ENCODE assay signal across 25 cellular contexts in genomic region chr1:15287035-15287434, GRCh38. TPM values are rescaled to one million over a fixed set of nuclear protein-coding genes. Genes with fewer than 3 reads are reported as not detected.
"Had no signal": no experiment of that assay in that cellular context is flagged by ENCODE, and none has a peak within 500 bp of the region (broad histone marks: within the 10 kb centered on the region; RNA-seq: fewer than 3 reads in every experiment).

No MANE protein-coding gene starts in this region.

- H3K9me3 Mint-ChIP-seq: natural killer cell; stimulated activated effector memory CD8-positive, alpha-beta T cell treated with anti-CD3 and anti-CD28 coated beads, Interleukin-12 subunit alpha, Interleukin-12 subunit beta, amount 100 ng/mL, for 72 hours had no signal

- ATAC-seq: foreskin keratinocyte; gastroesophageal sphincter; heart left ventricle; left ventricle myocardium superior; natural killer cell; psoas muscle; right cardiac atrium; stimulated activated effector memory CD8-positive, alpha-beta T cell treated with anti-CD3 and anti-CD28 coated beads, Interleukin-12 subunit alpha, Interleukin-12 subunit beta, amount 100 ng/mL, for 72 hours had no signal

- H3K36me3 Mint-ChIP-seq: natural killer cell; stimulated activated effector memory CD8-positive, alpha-beta T cell treated with anti-CD3 and anti-CD28 coated beads, Interleukin-12 subunit alpha, Interleukin-12 subunit beta, amount 100 ng/mL, for 72 hours had no signal

- H3K36me3 ChIP-seq: colonic mucosa, esophagus muscularis mucosa, gastroesophageal sphincter, heart left ventricle, lower lobe of right lung, ovary, sigmoid colon, transverse colon had no signal

- H3K4me3 ChIP-seq: colonic mucosa, esophagus muscularis mucosa, gastroesophageal sphincter, heart left ventricle, hepatocyte, lower lobe of right lung, ovary, psoas muscle, sigmoid colon, testis, transverse colon had no signal

- H3K27me3 ChIP-seq: colonic mucosa, esophagus muscularis mucosa, foreskin keratinocyte, gastroesophageal sphincter, hepatocyte, ovary, sigmoid colon, testis, transverse colon had no signal

- DNase-seq: colonic mucosa; effector CD8-positive, alpha-beta T cell; foreskin keratinocyte; heart left ventricle; left colon; left ventricle myocardium superior; lower lobe of right lung; natural killer cell; occipital lobe; ovary; psoas muscle; right cardiac atrium; sigmoid colon; stimulated activated CD4-positive, alpha-beta T cell treated with anti-CD3 and anti-CD28 coated beads, Interleukin-2, amount 100 ng/mL, for 24 hours; stimulated activated CD4-positive, alpha-beta T cell treated with anti-CD3 and anti-CD28 coated beads, Interleukin-4, amount 100 ng/mL, for 24 hours; stimulated activated naive CD4-positive, alpha-beta T cell treated with Interleukin-2 at 50 U/mL for 16 hours; substantia nigra; testis; transverse colon had no signal

- H3K4me1 ChIP-seq: lower lobe of right lung, psoas muscle, testis had no signal

- H3K4me3 Mint-ChIP-seq: dendritic cell treated with granulocyte-macrophage colony-stimulating factor and Interleukin-4, amounts not matched to agents 40 ng/mL and 50 ng/mL, for 4 days; natural killer cell; stimulated activated effector memory CD8-positive, alpha-beta T cell treated with anti-CD3 and anti-CD28 coated beads, Interleukin-12 subunit alpha, Interleukin-12 subunit beta, amount 100 ng/mL, for 72 hours had no signal

- H3K27ac Mint-ChIP-seq: dendritic cell treated with granulocyte-macrophage colony-stimulating factor and Interleukin-4, amounts not matched to agents 40 ng/mL and 50 ng/mL, for 4 days; natural killer cell; stimulated activated effector memory CD8-positive, alpha-beta T cell treated with anti-CD3 and anti-CD28 coated beads, Interleukin-12 subunit alpha, Interleukin-12 subunit beta, amount 100 ng/mL, for 72 hours had no signal

- H3K4me1 Mint-ChIP-seq: natural killer cell had no signal

- H3K27ac ChIP-seq: colonic mucosa, esophagus muscularis mucosa, foreskin keratinocyte, gastroesophageal sphincter, heart left ventricle, hepatocyte, lower lobe of right lung, ovary, psoas muscle, sigmoid colon, testis had no signal

- H3K9me3 ChIP-seq: colonic mucosa, esophagus muscularis mucosa, gastroesophageal sphincter, lower lobe of right lung, ovary, psoas muscle, sigmoid colon, testis, transverse colon had no signal

RNA-seq across cellular contexts. Expression of gene FHAD1, which starts 40.0 kb away (rescaled TPM):
- total RNA-seq: chondrocyte, left ventricle myocardium superior had no signal
